In the genomic region with DNA sequence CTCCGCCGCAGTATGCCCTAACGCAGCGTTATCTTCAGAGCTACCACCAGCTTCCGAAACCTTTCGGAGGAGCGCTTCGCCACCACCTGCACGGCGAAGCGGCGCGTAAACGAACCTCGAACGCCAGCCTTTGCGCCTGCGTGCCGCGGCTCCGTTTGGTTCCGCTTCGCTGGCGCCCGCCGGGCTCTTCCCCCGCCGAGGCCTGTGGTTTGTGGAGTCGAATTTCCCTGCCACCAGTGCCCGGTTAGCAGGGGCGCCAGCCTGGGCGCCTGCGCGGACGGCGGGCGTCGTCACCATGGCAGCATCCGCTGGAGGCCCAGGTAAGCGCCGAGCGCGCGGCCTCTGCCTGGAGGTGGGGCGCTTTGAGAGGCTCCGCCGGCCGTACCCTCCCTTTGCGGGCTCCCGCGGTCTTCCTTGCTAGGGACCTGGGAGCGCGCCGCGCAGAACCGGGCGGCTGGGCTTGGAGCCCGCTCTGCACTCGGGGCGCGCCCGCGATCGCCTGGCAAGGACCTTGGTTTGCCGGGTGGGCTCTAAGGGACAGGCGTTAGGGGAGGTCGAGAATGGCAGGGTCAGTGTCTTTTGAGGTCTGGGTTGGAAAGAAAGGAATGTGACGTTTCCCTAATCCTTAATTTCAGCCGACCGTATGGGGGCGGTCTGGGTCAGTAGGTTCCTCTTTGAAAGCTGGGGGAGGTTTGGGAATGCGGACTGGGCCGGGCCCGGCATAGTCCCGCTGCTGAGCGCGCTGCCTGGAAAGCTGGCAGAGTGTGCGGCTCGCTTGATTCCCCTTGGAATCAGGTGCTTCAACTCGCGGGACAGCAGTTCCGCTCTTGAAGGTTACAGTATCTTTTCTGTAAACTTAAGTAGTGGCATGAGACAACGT, we compare ENCODE assay signal across 1 cellular context.
TF ChIP-seq lines count a peak whose summit lies in the region.

Gene FAM151B, plus strand, starts transcription at position 272 of the 880 bp plus-strand sequence. Its CDS starts 24 bp downstream, at position 296.

TF ChIP-seq in HepG2, 621 proteins besides CTCF, POLR2A, EP300 and RAD21 (continued from another document and continues in another):
- TF ChIP-seq, protein P1, sequence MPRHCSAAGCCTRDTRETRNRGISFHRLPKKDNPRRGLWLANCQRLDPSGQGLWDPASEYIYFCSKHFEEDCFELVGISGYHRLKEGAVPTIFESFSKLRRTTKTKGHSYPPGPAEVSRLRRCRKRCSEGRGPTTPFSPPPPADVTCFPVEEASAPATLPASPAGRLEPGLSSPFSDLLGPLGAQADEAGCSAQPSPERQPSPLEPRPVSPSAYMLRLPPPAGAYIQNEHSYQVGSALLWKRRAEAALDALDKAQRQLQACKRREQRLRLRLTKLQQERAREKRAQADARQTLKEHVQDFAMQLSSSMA (CRISPR knock-in tag; IDR thresholded peaks at IDR 0.05) = peak; percentile 91; the same call in 1 of the 2 replicates
- TF ChIP-seq ZBTB10 (CRISPR knock-in tag; IDR thresholded peaks at IDR 0.05; ENCODE audit: borderline replicate concordance) (peak; percentile 68; the same call in 1 of the 2 replicates), CCAR2 (optimal IDR thresholded peaks at IDR 0.05; ENCODE audit: low read depth, low read length) (no peak), FLYWCH1 (CRISPR knock-in tag; IDR thresholded peaks at IDR 0.05) (no peak), RNF2 (conservative IDR thresholded peaks at IDR 0.05; ENCODE audit: low read depth) (peak; percentile 72; the same call in 1 of the 2 replicates), ZNF619 (CRISPR knock-in tag; IDR thresholded peaks at IDR 0.05) (no peak), HNF4G (IDR thresholded peaks at IDR 0.05; ENCODE audit: borderline replicate concordance, low read depth, low read length) (no peak), HNF4G (CRISPR knock-in tag; IDR thresholded peaks at IDR 0.05; ENCODE audit: borderline replicate concordance, low read depth) (0 out of 2 replicates have a peak, but pooled peaks have one; percentile 55), PAWR (CRISPR knock-in tag; IDR thresholded peaks at IDR 0.05; ENCODE audit: borderline replicate concordance) (no peak), ZBTB34 (CRISPR knock-in tag; IDR thresholded peaks at IDR 0.05) (peak; percentile 81; the same call in 1 of the 2 replicates), RBAK (CRISPR knock-in tag; IDR thresholded peaks at IDR 0.05) (no peak), ZNF746 (CRISPR knock-in tag; IDR thresholded peaks at IDR 0.05) (no peak), FOXJ3 (CRISPR knock-in tag; IDR thresholded peaks at IDR 0.05; ENCODE audit: borderline replicate concordance) (no peak; the same call in 1 of the 2 replicates), ZSCAN21 (CRISPR knock-in tag; IDR thresholded peaks at IDR 0.05; ENCODE audit: borderline replicate concordance) (no peak; the same call in 1 of the 2 replicates), ZNF501 (CRISPR knock-in tag; IDR thresholded peaks at IDR 0.05) (peak; percentile 99), ZNF383 (CRISPR knock-in tag; IDR thresholded peaks at IDR 0.05; ENCODE audit: borderline replicate concordance) (no peak), RBM39 (IDR thresholded peaks at IDR 0.05; ENCODE audit: low read depth, low read length, poor library complexity, severe bottlenecking) (peak; percentile 72), SRY (CRISPR knock-in tag; IDR thresholded peaks at IDR 0.05) (peak; percentile 53; the same call in 1 of the 2 replicates), ZNF441 (CRISPR knock-in tag; IDR thresholded peaks at IDR 0.05; ENCODE audit: borderline replicate concordance) (peak; percentile 51; the same call in 1 of the 2 replicates), FOXM1 (CRISPR knock-in tag; IDR thresholded peaks at IDR 0.05) (no peak), ZNF775 (CRISPR knock-in tag; IDR thresholded peaks at IDR 0.05; ENCODE audit: borderline replicate concordance) (no peak), MAX (IDR thresholded peaks at IDR 0.05) (peak; percentile 95), ZNF781 (CRISPR knock-in tag; IDR thresholded peaks at IDR 0.05; ENCODE audit: borderline replicate concordance, not compliant biosample characterization) (peak; percentile 79), REXO4 (CRISPR knock-in tag; IDR thresholded peaks at IDR 0.05; ENCODE audit: borderline replicate concordance) (no peak), GLI4 (CRISPR knock-in tag; IDR thresholded peaks at IDR 0.05; ENCODE audit: borderline replicate concordance) (peak; percentile 27; the same call in 1 of the 2 replicates), HIC2 (CRISPR knock-in tag; IDR thresholded peaks at IDR 0.05; ENCODE audit: low read depth) (peak; percentile 73; the same call in 1 of the 2 replicates), MAZ (IDR thresholded peaks at IDR 0.05; ENCODE audit: borderline replicate concordance, low read depth, low read length) (0 out of 2 replicates have a peak, but pooled peaks have one; percentile 42), MAZ (CRISPR knock-in tag; IDR thresholded peaks at IDR 0.05; ENCODE audit: low read depth) (no peak), YEATS2 (CRISPR knock-in tag; IDR thresholded peaks at IDR 0.05; ENCODE audit: borderline replicate concordance) (peak; percentile 60; the same call in 1 of the 2 replicates), ZNF777 (CRISPR knock-in tag; IDR thresholded peaks at IDR 0.05) (peak; percentile 51), SIN3A (IDR thresholded peaks at IDR 0.05; ENCODE audit: borderline replicate concordance, low read depth, low read length) (peak; percentile 88; the same call in 1 of the 2 replicates), ZFAT (CRISPR knock-in tag; conservative IDR thresholded peaks at IDR 0.05) (no peak), ATM (IDR thresholded peaks at IDR 0.05; ENCODE audit: borderline replicate concordance) (no peak)
- TF ChIP-seq, protein P2, sequence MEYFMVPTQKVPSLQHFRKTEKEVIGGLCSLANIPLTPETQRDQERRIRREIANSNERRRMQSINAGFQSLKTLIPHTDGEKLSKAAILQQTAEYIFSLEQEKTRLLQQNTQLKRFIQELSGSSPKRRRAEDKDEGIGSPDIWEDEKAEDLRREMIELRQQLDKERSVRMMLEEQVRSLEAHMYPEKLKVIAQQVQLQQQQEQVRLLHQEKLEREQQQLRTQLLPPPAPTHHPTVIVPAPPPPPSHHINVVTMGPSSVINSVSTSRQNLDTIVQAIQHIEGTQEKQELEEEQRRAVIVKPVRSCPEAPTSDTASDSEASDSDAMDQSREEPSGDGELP (IDR thresholded peaks at IDR 0.05; ENCODE audit: borderline replicate concordance, low read depth) = peak; percentile 6; the same call in 1 of the 2 replicates
- TF ChIP-seq, protein P3, sequence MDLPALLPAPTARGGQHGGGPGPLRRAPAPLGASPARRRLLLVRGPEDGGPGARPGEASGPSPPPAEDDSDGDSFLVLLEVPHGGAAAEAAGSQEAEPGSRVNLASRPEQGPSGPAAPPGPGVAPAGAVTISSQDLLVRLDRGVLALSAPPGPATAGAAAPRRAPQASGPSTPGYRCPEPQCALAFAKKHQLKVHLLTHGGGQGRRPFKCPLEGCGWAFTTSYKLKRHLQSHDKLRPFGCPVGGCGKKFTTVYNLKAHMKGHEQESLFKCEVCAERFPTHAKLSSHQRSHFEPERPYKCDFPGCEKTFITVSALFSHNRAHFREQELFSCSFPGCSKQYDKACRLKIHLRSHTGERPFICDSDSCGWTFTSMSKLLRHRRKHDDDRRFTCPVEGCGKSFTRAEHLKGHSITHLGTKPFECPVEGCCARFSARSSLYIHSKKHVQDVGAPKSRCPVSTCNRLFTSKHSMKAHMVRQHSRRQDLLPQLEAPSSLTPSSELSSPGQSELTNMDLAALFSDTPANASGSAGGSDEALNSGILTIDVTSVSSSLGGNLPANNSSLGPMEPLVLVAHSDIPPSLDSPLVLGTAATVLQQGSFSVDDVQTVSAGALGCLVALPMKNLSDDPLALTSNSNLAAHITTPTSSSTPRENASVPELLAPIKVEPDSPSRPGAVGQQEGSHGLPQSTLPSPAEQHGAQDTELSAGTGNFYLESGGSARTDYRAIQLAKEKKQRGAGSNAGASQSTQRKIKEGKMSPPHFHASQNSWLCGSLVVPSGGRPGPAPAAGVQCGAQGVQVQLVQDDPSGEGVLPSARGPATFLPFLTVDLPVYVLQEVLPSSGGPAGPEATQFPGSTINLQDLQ (CRISPR knock-in tag; IDR thresholded peaks at IDR 0.05) = peak; percentile 22; the same call in 1 of the 2 replicates
- TF ChIP-seq, protein P4, sequence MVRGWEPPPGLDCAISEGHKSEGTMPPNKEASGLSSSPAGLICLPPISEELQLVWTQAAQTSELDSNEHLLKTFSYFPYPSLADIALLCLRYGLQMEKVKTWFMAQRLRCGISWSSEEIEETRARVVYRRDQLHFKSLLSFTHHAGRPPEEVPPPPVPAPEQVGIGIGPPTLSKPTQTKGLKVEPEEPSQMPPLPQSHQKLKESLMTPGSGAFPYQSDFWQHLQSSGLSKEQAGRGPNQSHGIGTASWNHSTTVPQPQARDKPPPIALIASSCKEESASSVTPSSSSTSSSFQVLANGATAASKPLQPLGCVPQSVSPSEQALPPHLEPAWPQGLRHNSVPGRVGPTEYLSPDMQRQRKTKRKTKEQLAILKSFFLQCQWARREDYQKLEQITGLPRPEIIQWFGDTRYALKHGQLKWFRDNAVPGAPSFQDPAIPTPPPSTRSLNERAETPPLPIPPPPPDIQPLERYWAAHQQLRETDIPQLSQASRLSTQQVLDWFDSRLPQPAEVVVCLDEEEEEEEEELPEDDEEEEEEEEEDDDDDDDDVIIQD (CRISPR knock-in tag; IDR thresholded peaks at IDR 0.05; ENCODE audit: low read depth) = 0 out of 2 replicates have a peak, but pooled peaks have one; percentile 55
- TF ChIP-seq, protein P5, sequence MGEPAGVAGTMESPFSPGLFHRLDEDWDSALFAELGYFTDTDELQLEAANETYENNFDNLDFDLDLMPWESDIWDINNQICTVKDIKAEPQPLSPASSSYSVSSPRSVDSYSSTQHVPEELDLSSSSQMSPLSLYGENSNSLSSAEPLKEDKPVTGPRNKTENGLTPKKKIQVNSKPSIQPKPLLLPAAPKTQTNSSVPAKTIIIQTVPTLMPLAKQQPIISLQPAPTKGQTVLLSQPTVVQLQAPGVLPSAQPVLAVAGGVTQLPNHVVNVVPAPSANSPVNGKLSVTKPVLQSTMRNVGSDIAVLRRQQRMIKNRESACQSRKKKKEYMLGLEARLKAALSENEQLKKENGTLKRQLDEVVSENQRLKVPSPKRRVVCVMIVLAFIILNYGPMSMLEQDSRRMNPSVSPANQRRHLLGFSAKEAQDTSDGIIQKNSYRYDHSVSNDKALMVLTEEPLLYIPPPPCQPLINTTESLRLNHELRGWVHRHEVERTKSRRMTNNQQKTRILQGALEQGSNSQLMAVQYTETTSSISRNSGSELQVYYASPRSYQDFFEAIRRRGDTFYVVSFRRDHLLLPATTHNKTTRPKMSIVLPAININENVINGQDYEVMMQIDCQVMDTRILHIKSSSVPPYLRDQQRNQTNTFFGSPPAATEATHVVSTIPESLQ (CRISPR knock-in tag; conservative IDR thresholded peaks at IDR 0.05) = no peak
- TF ChIP-seq, protein P6, sequence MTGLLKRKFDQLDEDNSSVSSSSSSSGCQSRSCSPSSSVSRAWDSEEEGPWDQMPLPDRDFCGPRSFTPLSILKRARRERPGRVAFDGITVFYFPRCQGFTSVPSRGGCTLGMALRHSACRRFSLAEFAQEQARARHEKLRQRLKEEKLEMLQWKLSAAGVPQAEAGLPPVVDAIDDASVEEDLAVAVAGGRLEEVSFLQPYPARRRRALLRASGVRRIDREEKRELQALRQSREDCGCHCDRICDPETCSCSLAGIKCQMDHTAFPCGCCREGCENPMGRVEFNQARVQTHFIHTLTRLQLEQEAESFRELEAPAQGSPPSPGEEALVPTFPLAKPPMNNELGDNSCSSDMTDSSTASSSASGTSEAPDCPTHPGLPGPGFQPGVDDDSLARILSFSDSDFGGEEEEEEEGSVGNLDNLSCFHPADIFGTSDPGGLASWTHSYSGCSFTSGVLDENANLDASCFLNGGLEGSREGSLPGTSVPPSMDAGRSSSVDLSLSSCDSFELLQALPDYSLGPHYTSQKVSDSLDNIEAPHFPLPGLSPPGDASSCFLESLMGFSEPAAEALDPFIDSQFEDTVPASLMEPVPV (CRISPR knock-in tag; IDR thresholded peaks at IDR 0.05) = peak; percentile 90
